In genomic region chr7:25068814-25069213, GRCh38 we compare ENCODE assay signal across 1 cellular context.
TF ChIP-seq lines count a peak whose summit lies in the region.

No MANE protein-coding gene starts in this region.

TF ChIP-seq in GM12878, 131 proteins besides CTCF, POLR2A, EP300 and RAD21:
- TF ChIP-seq KAT2A (conservative IDR thresholded peaks at IDR 0.05; ENCODE audit: control insufficient read depth, low read depth, low read length) (no peak), NBN (IDR thresholded peaks at IDR 0.05) (no peak), MAX (IDR thresholded peaks at IDR 0.05; ENCODE audit: low read depth, low read length) (no peak), NR2C1 (IDR thresholded peaks at IDR 0.05) (no peak), KDM1A (IDR thresholded peaks at IDR 0.05; ENCODE audit: borderline replicate concordance) (no peak), RELA (IDR thresholded peaks at IDR 0.05; ENCODE audit: borderline replicate concordance, partially characterized antibody) (no peak), SREBF2 (IDR thresholded peaks at IDR 0.05; ENCODE audit: low read length) (no peak), E2F8 (IDR thresholded peaks at IDR 0.05; ENCODE audit: low read depth, partially characterized antibody) (no peak), BCL11A (IDR thresholded peaks at IDR 0.05; ENCODE audit: low read depth, low read length) (no peak), TAF1 (IDR thresholded peaks at IDR 0.05; ENCODE audit: borderline replicate concordance, low read depth, low read length) (no peak), FOXM1 (IDR thresholded peaks at IDR 0.05; ENCODE audit: low read depth, low read length) (no peak), ZBED1 (IDR thresholded peaks at IDR 0.05; ENCODE audit: borderline replicate concordance) (no peak), SMAD1 (IDR thresholded peaks at IDR 0.05; ENCODE audit: low read depth, partially characterized antibody) (no peak), RCOR1 (conservative IDR thresholded peaks at IDR 0.05; ENCODE audit: low read depth, low read length) (no peak), SKIL (IDR thresholded peaks at IDR 0.05; ENCODE audit: low read depth, poor library complexity, severe bottlenecking) (no peak), SPI1 (IDR thresholded peaks at IDR 0.05; ENCODE audit: borderline replicate concordance, insufficient read depth, low read depth, low read length) (no peak), CEBPZ (IDR thresholded peaks at IDR 0.05; ENCODE audit: low read depth, low read length) (no peak), CBX3 (IDR thresholded peaks at IDR 0.05; ENCODE audit: borderline replicate concordance, low read depth) (no peak), HDGF (IDR thresholded peaks at IDR 0.05) (no peak)
